Comparison of ENCODE assay signal across 21 cellular contexts in the genomic region with DNA sequence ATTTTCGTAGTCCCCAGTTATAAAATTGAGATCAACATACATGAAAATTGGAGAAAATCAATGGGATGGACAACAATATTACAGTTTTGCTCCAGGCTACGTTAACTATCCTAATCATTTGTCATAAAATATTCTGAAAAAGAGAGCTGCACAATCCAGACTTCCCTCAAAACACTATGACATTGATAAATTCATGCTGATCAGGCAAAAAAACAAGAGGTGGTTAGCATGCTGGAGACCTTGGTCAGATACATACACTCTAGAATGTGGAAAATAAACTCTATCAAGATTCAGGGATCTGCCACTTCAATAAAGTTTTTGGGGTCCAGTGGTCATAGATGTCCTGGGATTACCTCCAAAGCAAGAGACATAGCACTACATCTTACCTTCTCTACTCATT. TPM values are rescaled to one million over a fixed set of nuclear protein-coding genes. Genes with fewer than 3 reads are reported as not detected.
"Had no signal": no experiment of that assay in that cellular context is flagged by ENCODE, and none has a peak within 500 bp of the region (broad histone marks: within the 10 kb centered on the region; RNA-seq: fewer than 3 reads in every experiment).

No MANE protein-coding gene starts in this region.

- ATAC-seq: effector memory CD8-positive, alpha-beta T cell; left cardiac atrium; lower lobe of right lung; naive thymus-derived CD4-positive, alpha-beta T cell had no signal

- H3K27me3 ChIP-seq: esophagus squamous epithelium, sigmoid colon, stomach, transverse colon had no signal

- H2AFZ ChIP-seq: parathyroid adenoma had no signal

- DNase-seq: effector memory CD8-positive, alpha-beta T cell; esophagus squamous epithelium; foreskin fibroblast; immature natural killer cell; kidney; left cardiac atrium; left ventricle myocardium inferior; lower lobe of right lung; mesendoderm; naive thymus-derived CD4-positive, alpha-beta T cell; nephron progenitor cell; sigmoid colon; small intestine; stimulated activated CD4-positive, alpha-beta T cell treated with anti-CD3 and anti-CD28 coated beads, Interleukin-12 subunit alpha, Interleukin-12 subunit beta, amount 100 ng/mL, for 4 hours; stimulated activated naive CD4-positive, alpha-beta T cell; stomach; substantia nigra; transverse colon had no signal

- H3K4me3 ChIP-seq: esophagus squamous epithelium, left ventricle myocardium inferior, lower lobe of right lung, sigmoid colon, stomach, thoracic aorta, transverse colon had no signal

- H3K36me3 ChIP-seq: esophagus squamous epithelium, left ventricle myocardium inferior, lower lobe of right lung, sigmoid colon, stomach, thoracic aorta, transverse colon had no signal

- H3K9me3 ChIP-seq: esophagus squamous epithelium, left ventricle myocardium inferior, lower lobe of right lung, sigmoid colon, stomach, thoracic aorta, transverse colon had no signal

- H3K27ac ChIP-seq: esophagus squamous epithelium, left ventricle myocardium inferior, lower lobe of right lung, parathyroid adenoma, sigmoid colon, stomach, thoracic aorta, transverse colon had no signal

- H3K79me2 ChIP-seq: parathyroid adenoma had no signal

- H3K4me1 ChIP-seq: lower lobe of right lung, parathyroid adenoma had no signal

- FAIRE-seq: colon, kidney, small intestine had no signal

- H3K9ac ChIP-seq: parathyroid adenoma had no signal

RNA-seq across cellular contexts. Expression of a gene that starts 32.5 kb away (rescaled TPM):
- polyA plus RNA-seq: immature natural killer cell had no signal
